In the genomic region with DNA sequence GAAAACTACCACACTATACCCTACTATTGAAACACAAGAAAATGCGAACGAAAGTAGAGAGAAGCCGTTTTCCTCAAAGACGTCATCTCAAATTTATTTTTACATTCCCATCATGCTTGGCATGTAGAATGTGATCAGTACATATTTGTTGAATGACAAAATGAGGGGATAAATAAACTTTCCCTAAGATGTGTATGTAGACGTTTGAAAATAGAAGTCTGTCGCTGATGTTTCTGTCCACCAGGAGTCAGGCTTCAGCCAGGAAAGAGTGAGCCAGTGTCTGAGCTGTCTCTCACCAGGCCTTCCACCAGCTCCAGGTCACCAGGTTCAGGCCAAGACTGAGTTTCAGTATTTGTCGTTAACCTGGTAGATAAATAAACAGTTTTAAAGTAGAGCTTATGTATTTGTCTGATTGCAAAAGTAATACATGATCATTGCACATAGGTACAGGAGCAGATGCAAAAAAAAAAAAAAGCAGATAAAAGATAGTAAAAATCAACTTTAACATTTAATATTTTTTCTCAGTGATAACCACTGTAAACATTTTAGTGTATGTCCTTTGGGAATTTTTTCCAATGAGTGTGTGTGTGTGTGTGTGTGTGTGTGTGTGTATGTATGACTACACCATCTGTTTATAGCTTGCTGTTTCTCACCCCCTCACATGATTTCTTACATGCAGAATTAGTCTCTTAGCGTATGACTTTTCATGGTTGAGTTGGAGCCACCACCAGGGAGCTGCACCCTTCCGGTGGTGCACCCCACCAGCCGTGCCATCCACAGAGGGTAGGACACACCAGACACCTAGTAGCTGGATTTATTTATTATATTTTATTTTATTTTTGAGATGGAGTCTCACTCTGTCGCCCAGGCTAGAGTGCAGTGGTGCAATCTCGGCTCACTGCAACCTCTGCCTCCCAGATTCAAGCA, we compare ENCODE assay signal across 8 cellular contexts. TPM values are rescaled to one million over a fixed set of nuclear protein-coding genes. Genes with fewer than 3 reads are reported as not detected.
DNase-seq lines count a peak whose midpoint lies in the region; ATAC-seq, FAIRE-seq and TF ChIP-seq lines count a peak whose summit lies in the region.

No MANE protein-coding gene starts in this region.

- in situ Hi-C loops in astrocyte of the cerebellum (cut with HindIII; ENCODE audit: low sequenced_read_pairs): loop anchor here (5.0 to 10.0 kb wide), 2 partner anchors 53 to 101 kb away; a partner anchor contains a TSS

- H3K27ac ChIP-seq in right cardiac atrium (ENCODE audit: low read length): no peak overlapping the region

- no peaks in the 10 kb centered on the region for H3K27me3 ChIP-seq in right cardiac atrium (ENCODE audit: control insufficient read depth, insufficient read depth)

- no peak overlapping the region for H3K4me3 ChIP-seq in AG09309 (ENCODE audit: control insufficient read depth, low read depth, low read length)
- no peak overlapping the region for H3K4me3 ChIP-seq in astrocyte of the cerebellum (ENCODE audit: low read depth, low read length)
- no peak overlapping the region for H3K4me3 ChIP-seq in right cardiac atrium (ENCODE audit: low read length)

- H3K4me1 ChIP-seq in right cardiac atrium (ENCODE audit: control insufficient read depth, insufficient read depth, low read length): peaks cover 5% of the 10 kb centered on the region

- peak; percentile 85 to 87 for ATAC-seq in right cardiac atrium
- no peak for ATAC-seq in HG02678 (IDR thresholded peaks at IDR 0.05; ENCODE audit: unreplicated experiment)

- H3K9me3 ChIP-seq in right cardiac atrium (ENCODE audit: control insufficient read depth, low read length): no peaks in the 10 kb centered on the region

- 43% methylated on average over 12 of the region's 12 CpGs for WGBS in right cardiac atrium

- DNase-seq in AG09309 (ENCODE audit: low read depth) (peak; percentile 70), GM18507 (ENCODE audit: extremely low spot score, insufficient read length, low read depth) (peak; percentile 65), KG1 (lab: John Stamatoyannopoulos, UW) (peak; percentile 28), SK-N-DZ (ENCODE audit: low spot score) (peak; percentile 74), astrocyte of the cerebellum (ENCODE audit: low read depth) (peak; percentile 49), right cardiac atrium (peak; percentile 61 to 80 (median 72)), retina (peak; percentile 59)

- TF ChIP-seq CTCF in AG09309 (IDR thresholded peaks at IDR 0.05; ENCODE audit: control insufficient read depth, insufficient read depth, low read depth, low read length, missing control alignments) (peak; percentile 80), astrocyte of the cerebellum (IDR thresholded peaks at IDR 0.05; ENCODE audit: low read depth, low read length, missing control alignments) (peak; percentile 81)

- intact Hi-C loops in right cardiac atrium (cut with DNase I): loop anchor here in 3 of 4 donors (5.0 to 10.0 kb wide), 3 partner anchors 51 to 143 kb away; a partner anchor contains a TSS

- FAIRE-seq in GM18507 (lab: Jason Lieb, UNC): peak; percentile 82

RNA-seq across cellular contexts. Expression of a gene that starts 26.2 kb away (rescaled TPM):
- 60.5 and 67.2 TPM in 2 replicates for polyA plus RNA-seq in SK-N-DZ (2014; cell fraction: cytosol; rRNA removed)
- 59.5 and 73.1 TPM in 2 replicates for polyA plus RNA-seq in SK-N-DZ (2014; cell fraction: nucleus; rRNA removed)
- 10 to 100 TPM; 34.7 to 49.3 (median 43.6) TPM for total RNA-seq in right cardiac atrium
- polyA plus RNA-seq in right cardiac atrium: 44.1 TPM

RNA-seq across cellular contexts. Expression of a gene that starts 40.7 kb away (rescaled TPM):
- polyA plus RNA-seq in SK-N-DZ (2014; cell fraction: cytosol; rRNA removed): 0.05 TPM in 1 of 2 replicates, not detected in the other
- 0.04 and 0.10 TPM in 2 replicates for polyA plus RNA-seq in SK-N-DZ (2014; cell fraction: nucleus; rRNA removed)
- 1 to 10 TPM; 1.9 to 3.7 (median 2.5) TPM for total RNA-seq in right cardiac atrium
- 1.3 TPM for polyA plus RNA-seq in right cardiac atrium

RNA-seq across cellular contexts. Expression of a gene that starts 50.3 kb away (rescaled TPM):
- polyA plus RNA-seq in SK-N-DZ (2014; cell fraction: cytosol; rRNA removed): 13.6 and 22.3 TPM in 2 replicates
- polyA plus RNA-seq in SK-N-DZ (2014; cell fraction: nucleus; rRNA removed): 8.4 and 12.0 TPM in 2 replicates
- 10 to 100 TPM; 27.3 to 42.1 (median 32.7) TPM for total RNA-seq in right cardiac atrium
- 23.6 TPM for polyA plus RNA-seq in right cardiac atrium
